In genomic region chr18:22103664-22104031, GRCh38 we compare ENCODE assay signal across 1 cellular context.
TF ChIP-seq lines count a peak whose summit lies in the region.

No MANE protein-coding gene starts in this region.

TF ChIP-seq in GM23338, 12 proteins besides CTCF, POLR2A, EP300 and RAD21 (continued from another document):
- TF ChIP-seq, protein P1, sequence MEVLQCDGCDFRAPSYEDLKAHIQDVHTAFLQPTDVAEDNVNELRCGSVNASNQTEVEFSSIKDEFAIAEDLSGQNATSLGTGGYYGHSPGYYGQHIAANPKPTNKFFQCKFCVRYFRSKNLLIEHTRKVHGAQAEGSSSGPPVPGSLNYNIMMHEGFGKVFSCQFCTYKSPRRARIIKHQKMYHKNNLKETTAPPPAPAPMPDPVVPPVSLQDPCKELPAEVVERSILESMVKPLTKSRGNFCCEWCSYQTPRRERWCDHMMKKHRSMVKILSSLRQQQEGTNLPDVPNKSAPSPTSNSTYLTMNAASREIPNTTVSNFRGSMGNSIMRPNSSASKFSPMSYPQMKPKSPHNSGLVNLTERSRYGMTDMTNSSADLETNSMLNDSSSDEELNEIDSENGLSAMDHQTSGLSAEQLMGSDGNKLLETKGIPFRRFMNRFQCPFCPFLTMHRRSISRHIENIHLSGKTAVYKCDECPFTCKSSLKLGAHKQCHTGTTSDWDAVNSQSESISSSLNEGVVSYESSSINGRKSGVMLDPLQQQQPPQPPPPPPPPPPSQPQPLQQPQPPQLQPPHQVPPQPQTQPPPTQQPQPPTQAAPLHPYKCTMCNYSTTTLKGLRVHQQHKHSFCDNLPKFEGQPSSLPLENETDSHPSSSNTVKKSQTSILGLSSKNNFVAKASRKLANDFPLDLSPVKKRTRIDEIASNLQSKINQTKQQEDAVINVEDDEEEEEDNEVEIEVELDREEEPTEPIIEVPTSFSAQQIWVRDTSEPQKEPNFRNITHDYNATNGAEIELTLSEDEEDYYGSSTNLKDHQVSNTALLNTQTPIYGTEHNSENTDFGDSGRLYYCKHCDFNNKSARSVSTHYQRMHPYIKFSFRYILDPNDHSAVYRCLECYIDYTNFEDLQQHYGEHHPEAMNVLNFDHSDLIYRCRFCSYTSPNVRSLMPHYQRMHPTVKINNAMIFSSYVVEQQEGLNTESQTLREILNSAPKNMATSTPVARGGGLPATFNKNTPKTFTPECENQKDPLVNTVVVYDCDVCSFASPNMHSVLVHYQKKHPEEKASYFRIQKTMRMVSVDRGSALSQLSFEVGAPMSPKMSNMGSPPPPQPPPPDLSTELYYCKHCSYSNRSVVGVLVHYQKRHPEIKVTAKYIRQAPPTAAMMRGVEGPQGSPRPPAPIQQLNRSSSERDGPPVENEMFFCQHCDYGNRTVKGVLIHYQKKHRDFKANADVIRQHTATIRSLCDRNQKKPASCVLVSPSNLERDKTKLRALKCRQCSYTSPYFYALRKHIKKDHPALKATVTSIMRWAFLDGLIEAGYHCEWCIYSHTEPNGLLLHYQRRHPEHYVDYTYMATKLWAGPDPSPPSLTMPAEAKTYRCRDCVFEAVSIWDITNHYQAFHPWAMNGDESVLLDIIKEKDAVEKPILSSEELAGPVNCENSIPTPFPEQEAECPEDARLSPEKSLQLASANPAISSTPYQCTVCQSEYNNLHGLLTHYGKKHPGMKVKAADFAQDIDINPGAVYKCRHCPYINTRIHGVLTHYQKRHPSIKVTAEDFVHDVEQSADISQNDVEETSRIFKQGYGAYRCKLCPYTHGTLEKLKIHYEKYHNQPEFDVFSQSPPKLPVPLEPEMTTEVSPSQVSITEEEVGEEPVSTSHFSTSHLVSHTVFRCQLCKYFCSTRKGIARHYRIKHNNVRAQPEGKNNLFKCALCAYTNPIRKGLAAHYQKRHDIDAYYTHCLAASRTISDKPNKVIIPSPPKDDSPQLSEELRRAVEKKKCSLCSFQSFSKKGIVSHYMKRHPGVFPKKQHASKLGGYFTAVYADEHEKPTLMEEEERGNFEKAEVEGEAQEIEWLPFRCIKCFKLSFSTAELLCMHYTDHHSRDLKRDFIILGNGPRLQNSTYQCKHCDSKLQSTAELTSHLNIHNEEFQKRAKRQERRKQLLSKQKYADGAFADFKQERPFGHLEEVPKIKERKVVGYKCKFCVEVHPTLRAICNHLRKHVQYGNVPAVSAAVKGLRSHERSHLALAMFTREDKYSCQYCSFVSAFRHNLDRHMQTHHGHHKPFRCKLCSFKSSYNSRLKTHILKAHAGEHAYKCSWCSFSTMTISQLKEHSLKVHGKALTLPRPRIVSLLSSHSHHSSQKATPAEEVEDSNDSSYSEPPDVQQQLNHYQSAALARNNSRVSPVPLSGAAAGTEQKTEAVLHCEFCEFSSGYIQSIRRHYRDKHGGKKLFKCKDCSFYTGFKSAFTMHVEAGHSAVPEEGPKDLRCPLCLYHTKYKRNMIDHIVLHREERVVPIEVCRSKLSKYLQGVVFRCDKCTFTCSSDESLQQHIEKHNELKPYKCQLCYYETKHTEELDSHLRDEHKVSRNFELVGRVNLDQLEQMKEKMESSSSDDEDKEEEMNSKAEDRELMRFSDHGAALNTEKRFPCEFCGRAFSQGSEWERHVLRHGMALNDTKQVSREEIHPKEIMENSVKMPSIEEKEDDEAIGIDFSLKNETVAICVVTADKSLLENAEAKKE (CRISPR knock-in tag; IDR thresholded peaks at IDR 0.05) = no peak
- TF ChIP-seq POLR2AphosphoS5 (IDR thresholded peaks at IDR 0.05; ENCODE audit: low read depth) = no peak
TF ChIP-seq in GM23338: peak in this region for 0.
